Comparison of ENCODE assay signal across 35 cellular contexts in the genomic region with DNA sequence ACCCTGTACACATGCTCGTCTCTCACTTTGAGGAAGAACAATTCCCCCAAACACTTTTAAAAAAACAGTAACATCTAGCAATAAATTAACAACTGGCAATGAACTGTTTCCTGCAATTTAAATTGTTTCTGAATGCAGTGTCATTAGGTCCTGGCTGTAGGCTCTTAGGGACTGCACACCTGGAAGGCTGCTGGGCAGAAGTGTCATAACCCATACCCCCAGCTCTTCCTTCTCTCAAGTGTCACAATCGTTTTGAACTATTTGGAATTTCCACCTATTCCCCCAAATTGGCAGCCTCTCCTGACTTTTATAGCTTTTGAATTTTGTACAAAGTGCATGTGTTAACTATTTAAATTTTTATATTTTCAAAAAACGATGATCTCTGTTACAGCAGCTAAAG.
"Had no signal": no experiment of that assay in that cellular context is flagged by ENCODE, and none has a peak within 500 bp of the region (broad histone marks: within the 10 kb centered on the region; RNA-seq: fewer than 3 reads in every experiment).

No MANE protein-coding gene starts in this region.

- H3K27ac ChIP-seq: KMS-11 had no signal

- H3K4me3 ChIP-seq: MG63 had no signal

- H3K36me3 ChIP-seq: MG63 had no signal

- H3K27me3 ChIP-seq: MG63 had no signal

- H3K9ac ChIP-seq: KMS-11 had no signal

- DNase-seq: Karpas-422, Kasumi-1, KBM-7, KG1, MG63, MM.1S, NCI-H1048, NCI-H1092, NCI-H1092 treated with DMSO at 0.1 percent for 48 hours, NCI-H1105, NCI-H1105 treated with DMSO at 0.1 percent for 48 hours, NCI-H1417, NCI-H1417 treated with DMSO at 0.1 percent for 48 hours, NCI-H1436, NCI-H1436 treated with DMSO at 0.1 percent for 48 hours, NCI-H146, NCI-H1694, NCI-H1694 treated with DMSO at 0.1 percent for 48 hours, NCI-H187, NCI-H187 treated with DMSO at 0.1 percent for 48 hours, NCI-H1930, NCI-H2029, NCI-H2029 treated with DMSO at 0.1 percent for 48 hours, NCI-H2081, NCI-H2081 treated with DMSO at 0.1 percent for 48 hours, NCI-H2107, NCI-H2171, NCI-H2171 treated with DMSO at 0.1 percent for 48 hours, NCI-H2227 treated with DMSO at 0.1 percent for 48 hours, NCI-H226, NCI-H345, NCI-H446, NCI-H446 treated with DMSO at 0.1 percent for 48 hours, NCI-H510A had no signal

- H3K4me2 ChIP-seq: KMS-11 had no signal
